In the genomic region with DNA sequence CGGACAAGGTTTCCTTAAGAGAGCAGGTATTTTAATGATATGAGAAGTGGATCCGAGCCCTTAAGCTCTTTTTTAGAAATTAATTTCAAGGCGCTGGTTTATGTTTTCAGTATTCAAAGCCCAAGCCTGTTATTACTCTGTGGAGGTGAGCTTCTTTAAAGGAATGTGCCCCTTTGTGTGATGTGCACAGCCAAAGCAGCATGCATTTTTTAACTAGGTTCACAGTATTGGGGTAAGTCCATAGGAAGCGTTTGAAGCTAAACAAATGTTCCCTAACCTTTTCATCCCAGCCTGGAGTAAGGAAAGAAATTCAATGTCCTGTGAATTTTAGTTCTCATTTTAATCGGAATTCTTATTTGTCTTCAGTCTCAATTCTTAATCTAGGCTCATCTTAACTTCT, we compare ENCODE assay signal across 23 cellular contexts.
DNase-seq lines count a peak whose midpoint lies in the region; ATAC-seq, FAIRE-seq and TF ChIP-seq lines count a peak whose summit lies in the region.
"Had no signal": no experiment of that assay in that cellular context is flagged by ENCODE, and none has a peak within 500 bp of the region (broad histone marks: within the 10 kb centered on the region; RNA-seq: fewer than 3 reads in every experiment).

No MANE protein-coding gene starts in this region.

- no peaks in the 10 kb centered on the region for H3K9me2 ChIP-seq in GM23338 (ENCODE audit: insufficient read depth)

- H3K23me2 ChIP-seq in H1 (ENCODE audit: low read depth, low read length): no peaks in the 10 kb centered on the region

- H3K27ac Mint-ChIP-seq in GM23338 (no peak overlapping the region), neural progenitor cell (no peak overlapping the region)
- H3K27ac Mint-ChIP-seq: B cell; CD4-positive, alpha-beta T cell; CD8-positive, alpha-beta T cell had no signal

- H3K4me3 ChIP-seq in GM23338: no peak overlapping the region
- no peak overlapping the region for H3K4me3 ChIP-seq in H1 (ENCODE audit: extremely low read depth in 1 of 4, insufficient read depth in 2 of 4, low read depth in 3 of 4, low read length in 4 of 4)
- no peak overlapping the region for H3K4me3 ChIP-seq in neural progenitor cell
- H3K4me3 ChIP-seq: A549; BLaER1 treated with 17β-estradiol and CSF1 and Interleukin-3, amounts not matched to agents 10 nM and 100 nM; GM12878 had no signal

- no peaks in the 10 kb centered on the region for H3K79me1 ChIP-seq in H1 (ENCODE audit: low read depth, low read length)

- TF ChIP-seq POLR2A in H1 (IDR thresholded peaks at IDR 0.05; ENCODE audit: control extremely low read depth in 1 of 2, low read depth in 2 of 2, low read length in 2 of 2): no peak
- no peak for TF ChIP-seq POLR2A in erythroblast (IDR thresholded peaks at IDR 0.05; ENCODE audit: low read length)

- H3K27ac ChIP-seq in GM23338 (ENCODE audit: low read depth) (no peak overlapping the region), H1 (ENCODE audit: low read depth, low read length) (no peak overlapping the region), neural progenitor cell (no peak overlapping the region)
- H3K27ac ChIP-seq: 22Rv1, A549, C4-2B had no signal

- H3K9me3 Mint-ChIP-seq in GM23338: no peaks in the 10 kb centered on the region
- H3K9me3 Mint-ChIP-seq in neural progenitor cell: no peaks in the 10 kb centered on the region
- H3K9me3 Mint-ChIP-seq: CD4-positive, alpha-beta T cell; CD8-positive, alpha-beta T cell had no signal

- no peak overlapping the region for H2BK15ac ChIP-seq in H1 (ENCODE audit: low read length)

- no peak overlapping the region for H4K5ac ChIP-seq in H1 (ENCODE audit: insufficient read length, low read depth, low read length)

- no peaks in the 10 kb centered on the region for H3K9me3 ChIP-seq in H1 (ENCODE audit: insufficient read depth in 2 of 2, low read depth in 1 of 2, low read length in 1 of 2)
- H3K9me3 ChIP-seq in neural progenitor cell (ENCODE audit: low read depth): no peaks in the 10 kb centered on the region
- H3K9me3 ChIP-seq: A549, Caco-2 had no signal

- H4K20me1 ChIP-seq in GM23338 (replicated peaks; ENCODE audit: insufficient read depth): no peaks in the 10 kb centered on the region
- H4K20me1 ChIP-seq in H1 (replicated peaks in 1 of 2; ENCODE audit: control insufficient read depth in 1 of 2, insufficient read depth in 2 of 2, low read length in 2 of 2): no peaks in the 10 kb centered on the region
- no peaks in the 10 kb centered on the region for H4K20me1 ChIP-seq in neural progenitor cell (ENCODE audit: low read depth)
- H4K20me1 ChIP-seq: BLaER1 treated with 17β-estradiol and CSF1 and Interleukin-3, amounts not matched to agents 10 nM and 100 nM had no signal

- H2AFZ ChIP-seq in GM23338: peak overlapping the region; percentile 53; the same call in 1 of the 2 replicates
- H2AFZ ChIP-seq in H1 (ENCODE audit: low read length): 0 out of 2 replicates have a peak overlapping the region, but pooled peaks have one; percentile 11
- no peak overlapping the region for H2AFZ ChIP-seq in neural progenitor cell (replicated peaks)

- no peak overlapping the region for H3K18ac ChIP-seq in H1 (ENCODE audit: extremely low read depth, low read length)

- H3K27me3 Mint-ChIP-seq in GM23338 (ENCODE audit: insufficient read depth, low read depth, poor library complexity): no peaks in the 10 kb centered on the region
- peaks cover 3% of the 10 kb centered on the region for H3K27me3 Mint-ChIP-seq in neural progenitor cell (ENCODE audit: insufficient read depth, low read depth)
- H3K27me3 Mint-ChIP-seq: CD4-positive, alpha-beta T cell had no signal

- no peak overlapping the region for H3K56ac ChIP-seq in H1 (replicated peaks; ENCODE audit: insufficient read length, low read depth, low read length)

- H3K36me3 ChIP-seq in GM23338 (ENCODE audit: insufficient read depth): no peaks in the 10 kb centered on the region
- H3K36me3 ChIP-seq in H1 (ENCODE audit: control insufficient read depth in 2 of 4, insufficient read depth in 4 of 4, low read length in 3 of 4): no peaks in the 10 kb centered on the region
- no peaks in the 10 kb centered on the region for H3K36me3 ChIP-seq in neural progenitor cell
- H3K36me3 ChIP-seq: BLaER1 treated with 17β-estradiol and CSF1 and Interleukin-3, amounts not matched to agents 10 nM and 100 nM had no signal

- H2BK5ac ChIP-seq in H1 (ENCODE audit: low read depth, low read length): no peak overlapping the region

- TF ChIP-seq RAD21 in H1 (IDR thresholded peaks at IDR 0.05 in 1 of 2, conservative IDR thresholded peaks at IDR 0.05 in 1 of 2; ENCODE audit: low read depth in 2 of 2, low read length in 2 of 2): no peak

- H3K79me2 ChIP-seq in GM23338 (replicated peaks; ENCODE audit: insufficient read depth) (no peaks in the 10 kb centered on the region), H1 (ENCODE audit: control insufficient read depth in 1 of 2, insufficient read depth in 2 of 2, low read length in 2 of 2) (no peaks in the 10 kb centered on the region), neural progenitor cell (ENCODE audit: low read depth) (no peaks in the 10 kb centered on the region)

- no peak overlapping the region for H4K8ac ChIP-seq in H1 (ENCODE audit: extremely low read depth, insufficient read depth, low read length)

- DNase-seq in GM23338 (ENCODE audit: low spot score): no peak
- no peak for DNase-seq in H1 (ENCODE audit: low read depth in 1 of 2, low spot score in 2 of 2)
- peak; percentile 10 for DNase-seq in neural progenitor cell (ENCODE audit: low spot score)
- no peak for DNase-seq in amniotic stem cell (lab: John Stamatoyannopoulos, UW)
- no peak for DNase-seq in erythroblast (lab: John Stamatoyannopoulos, UW)
- no peak for DNase-seq in KBM-7
- DNase-seq: AML-193; Caco-2; Calu3; CD4-positive, alpha-beta T cell; CD8-positive, alpha-beta T cell; DMS79 treated with DMSO at 0.1 percent for 48 hours; GDM1 had no signal

- peaks cover 9% of the 10 kb centered on the region; the same call in 1 of the 3 replicates for H3K4me1 Mint-ChIP-seq in GM23338
- H3K4me1 Mint-ChIP-seq in neural progenitor cell: peaks cover 9% of the 10 kb centered on the region
- H3K4me1 Mint-ChIP-seq: B cell had no signal

- H3K14ac ChIP-seq in H1 (ENCODE audit: insufficient read length): no peak overlapping the region

- CTCF ChIA-PET in H1 (lab: Charles Lee; ENCODE audit: partially characterized antibody): interaction anchor here (1.2 to 3.7 kb wide), 4 partner anchors 8 to 216 kb away, joined by 3 to 21 read pairs (median 4); no protein-coding TSS in a partner anchor

- no peak for TF ChIP-seq EP300 in H1 (IDR thresholded peaks at IDR 0.05; ENCODE audit: borderline replicate concordance in 1 of 2, low read depth in 2 of 2, low read length in 2 of 2)

- no peak overlapping the region for H2BK20ac ChIP-seq in H1 (ENCODE audit: low read length)

- no peak overlapping the region for H3K4ac ChIP-seq in H1 (replicated peaks; ENCODE audit: insufficient read length, low read depth, low read length)

- no peak overlapping the region for H2BK120ac ChIP-seq in H1 (replicated peaks; ENCODE audit: low read depth, low read length)

- H2AK5ac ChIP-seq in H1 (ENCODE audit: low read depth, low read length): no peak overlapping the region

- in situ Hi-C loops in KBM-7 (cut with MboI; ENCODE audit: low pct_unique_long_range_greater_than_20kb, low sequenced_read_pairs): no loop called here

- no peaks in the 10 kb centered on the region for H3K36me3 Mint-ChIP-seq in GM23338 (ENCODE audit: low read depth)
- no peaks in the 10 kb centered on the region for H3K36me3 Mint-ChIP-seq in neural progenitor cell
- H3K36me3 Mint-ChIP-seq: CD8-positive, alpha-beta T cell had no signal

- FAIRE-seq in H1 (lab: Jason Lieb, UNC): no peak
- FAIRE-seq: A549, D721Med, GM12878, GM12892, GM18507, GM19239 had no signal

- no peak overlapping the region for H4K91ac ChIP-seq in H1 (replicated peaks; ENCODE audit: insufficient read length, low read length)

- no peak overlapping the region for H2BK12ac ChIP-seq in H1 (ENCODE audit: low read depth, low read length)

- no peak for TF ChIP-seq CTCF in GM23338 (conservative IDR thresholded peaks at IDR 0.05; ENCODE audit: low read depth in 2 of 2)
- TF ChIP-seq CTCF in H1 (IDR thresholded peaks at IDR 0.05; ENCODE audit: control extremely low read depth in 1 of 3, insufficient read depth in 1 of 3, low read depth in 1 of 3, low read length in 3 of 3): no peak
- no peak for TF ChIP-seq CTCF in neural progenitor cell (IDR thresholded peaks at IDR 0.05)

- H3K4me3 Mint-ChIP-seq in GM23338: no peak overlapping the region
- no peak overlapping the region for H3K4me3 Mint-ChIP-seq in neural progenitor cell
- H3K4me3 Mint-ChIP-seq: B cell; CD4-positive, alpha-beta T cell; CD8-positive, alpha-beta T cell had no signal

- no peak overlapping the region for H3K23ac ChIP-seq in H1 (ENCODE audit: insufficient read length)

- POLR2A ChIA-PET in H1 (lab: Charles Lee; ENCODE audit: partially characterized antibody): no interaction called here

- H3K9ac ChIP-seq in H1 (replicated peaks in 1 of 4; ENCODE audit: extremely low read depth in 1 of 4, low read depth in 3 of 4, low read length in 3 of 4): no peak overlapping the region
- no peak overlapping the region for H3K9ac ChIP-seq in neural progenitor cell
- H3K9ac ChIP-seq: BLaER1 treated with 17β-estradiol and CSF1 and Interleukin-3, amounts not matched to agents 10 nM and 100 nM had no signal

- peaks cover 7% of the 10 kb centered on the region; the same call in 1 of the 2 replicates for H3K4me1 ChIP-seq in GM23338 (ENCODE audit: insufficient read depth)
- no peaks in the 10 kb centered on the region for H3K4me1 ChIP-seq in H1 (replicated peaks in 1 of 4; ENCODE audit: control insufficient read depth in 3 of 4, insufficient read depth in 4 of 4, low read length in 3 of 4)
- H3K4me1 ChIP-seq in neural progenitor cell: no peaks in the 10 kb centered on the region
- H3K4me1 ChIP-seq: A549, Caco-2 had no signal

- no peaks in the 10 kb centered on the region for H3K27me3 ChIP-seq in GM23338 (ENCODE audit: insufficient read depth)
- H3K27me3 ChIP-seq in H1 (replicated peaks in 1 of 4; ENCODE audit: control insufficient read depth in 3 of 4, extremely low read depth in 1 of 4, insufficient read depth in 3 of 4, low read length in 3 of 4): no peaks in the 10 kb centered on the region
- no peaks in the 10 kb centered on the region for H3K27me3 ChIP-seq in neural progenitor cell
- H3K27me3 ChIP-seq: BLaER1 treated with 17β-estradiol and CSF1 and Interleukin-3, amounts not matched to agents 10 nM and 100 nM had no signal

- H3F3A ChIP-seq in GM23338 (replicated peaks; ENCODE audit: low read depth): no peaks in the 10 kb centered on the region
- H3F3A ChIP-seq in neural progenitor cell (ENCODE audit: low read depth): no peaks in the 10 kb centered on the region

- ATAC-seq in GM23338: peak; percentile 51; the same call in 2 of the 3 replicates
- ATAC-seq: A549; CD8-positive, alpha-beta T cell; GM12878 had no signal

- 71% methylated on average over 5 of the region's 5 CpGs; no CpG with 5 or more reads in 1 of the 2 experiments for WGBS in H1 (ENCODE audit: extremely low coverage in 1 of 2, insufficient coverage in 1 of 2, insufficient read length in 1 of 2, insufficient replicate concordance in 2 of 2, low coverage in 1 of 2, low lambda C conversion rate in 2 of 2, missing lambda C conversion rate in 1 of 2), 2 experiments

- H3K4me2 ChIP-seq in GM23338: no peak overlapping the region
- no peak overlapping the region for H3K4me2 ChIP-seq in H1 (ENCODE audit: insufficient read depth in 1 of 2, low read depth in 2 of 2, low read length in 2 of 2)
- no peak overlapping the region for H3K4me2 ChIP-seq in neural progenitor cell
- H3K4me2 ChIP-seq: A549 had no signal
